ENCODE assay signal across 1 cellular context in the genomic region with DNA sequence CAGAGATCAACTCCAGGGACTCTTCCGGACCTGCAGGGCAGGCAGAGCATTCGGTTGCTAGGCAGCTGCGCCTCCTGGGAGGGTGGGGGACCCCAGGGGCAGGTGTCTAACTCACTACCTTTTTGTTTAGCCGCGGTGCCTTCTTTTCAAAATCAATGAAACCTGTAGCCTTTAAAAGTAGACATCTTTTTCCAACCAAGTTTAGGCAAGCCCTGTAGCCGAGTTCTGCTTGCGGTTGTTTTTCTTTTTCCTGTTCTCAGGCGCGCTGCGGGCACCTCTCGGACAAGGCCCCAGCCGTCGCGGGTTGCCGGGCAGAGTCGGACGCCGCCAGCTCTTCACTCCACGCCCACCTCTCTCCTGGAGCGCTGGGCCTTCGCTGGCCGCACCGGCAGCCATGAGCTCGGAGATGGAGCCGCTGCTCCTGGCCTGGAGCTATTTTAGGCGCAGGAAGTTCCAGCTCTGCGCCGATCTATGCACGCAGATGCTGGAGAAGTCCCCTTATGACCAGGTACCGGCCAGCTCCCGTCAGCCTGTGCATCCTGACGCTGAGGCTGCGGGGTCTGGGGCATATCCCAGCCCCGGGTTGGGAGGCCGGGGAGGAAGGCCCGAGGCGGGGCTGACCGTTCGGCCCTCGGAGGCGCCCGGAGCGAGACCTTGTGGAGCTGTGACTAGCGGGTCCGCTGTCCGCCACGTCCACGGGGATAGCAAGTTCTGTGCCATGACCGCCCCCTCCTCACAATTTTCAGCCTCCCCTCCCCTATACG.
TF ChIP-seq lines count a peak whose summit lies in the region.

A gene (plus strand): TSS at position 338 of the 764 bp plus-strand sequence. CDS start 57 bp downstream, at position 395.

TF ChIP-seq in HepG2, 621 proteins besides CTCF, POLR2A, EP300 and RAD21 (continued from another document and continues in another):
- TF ChIP-seq, protein P1, sequence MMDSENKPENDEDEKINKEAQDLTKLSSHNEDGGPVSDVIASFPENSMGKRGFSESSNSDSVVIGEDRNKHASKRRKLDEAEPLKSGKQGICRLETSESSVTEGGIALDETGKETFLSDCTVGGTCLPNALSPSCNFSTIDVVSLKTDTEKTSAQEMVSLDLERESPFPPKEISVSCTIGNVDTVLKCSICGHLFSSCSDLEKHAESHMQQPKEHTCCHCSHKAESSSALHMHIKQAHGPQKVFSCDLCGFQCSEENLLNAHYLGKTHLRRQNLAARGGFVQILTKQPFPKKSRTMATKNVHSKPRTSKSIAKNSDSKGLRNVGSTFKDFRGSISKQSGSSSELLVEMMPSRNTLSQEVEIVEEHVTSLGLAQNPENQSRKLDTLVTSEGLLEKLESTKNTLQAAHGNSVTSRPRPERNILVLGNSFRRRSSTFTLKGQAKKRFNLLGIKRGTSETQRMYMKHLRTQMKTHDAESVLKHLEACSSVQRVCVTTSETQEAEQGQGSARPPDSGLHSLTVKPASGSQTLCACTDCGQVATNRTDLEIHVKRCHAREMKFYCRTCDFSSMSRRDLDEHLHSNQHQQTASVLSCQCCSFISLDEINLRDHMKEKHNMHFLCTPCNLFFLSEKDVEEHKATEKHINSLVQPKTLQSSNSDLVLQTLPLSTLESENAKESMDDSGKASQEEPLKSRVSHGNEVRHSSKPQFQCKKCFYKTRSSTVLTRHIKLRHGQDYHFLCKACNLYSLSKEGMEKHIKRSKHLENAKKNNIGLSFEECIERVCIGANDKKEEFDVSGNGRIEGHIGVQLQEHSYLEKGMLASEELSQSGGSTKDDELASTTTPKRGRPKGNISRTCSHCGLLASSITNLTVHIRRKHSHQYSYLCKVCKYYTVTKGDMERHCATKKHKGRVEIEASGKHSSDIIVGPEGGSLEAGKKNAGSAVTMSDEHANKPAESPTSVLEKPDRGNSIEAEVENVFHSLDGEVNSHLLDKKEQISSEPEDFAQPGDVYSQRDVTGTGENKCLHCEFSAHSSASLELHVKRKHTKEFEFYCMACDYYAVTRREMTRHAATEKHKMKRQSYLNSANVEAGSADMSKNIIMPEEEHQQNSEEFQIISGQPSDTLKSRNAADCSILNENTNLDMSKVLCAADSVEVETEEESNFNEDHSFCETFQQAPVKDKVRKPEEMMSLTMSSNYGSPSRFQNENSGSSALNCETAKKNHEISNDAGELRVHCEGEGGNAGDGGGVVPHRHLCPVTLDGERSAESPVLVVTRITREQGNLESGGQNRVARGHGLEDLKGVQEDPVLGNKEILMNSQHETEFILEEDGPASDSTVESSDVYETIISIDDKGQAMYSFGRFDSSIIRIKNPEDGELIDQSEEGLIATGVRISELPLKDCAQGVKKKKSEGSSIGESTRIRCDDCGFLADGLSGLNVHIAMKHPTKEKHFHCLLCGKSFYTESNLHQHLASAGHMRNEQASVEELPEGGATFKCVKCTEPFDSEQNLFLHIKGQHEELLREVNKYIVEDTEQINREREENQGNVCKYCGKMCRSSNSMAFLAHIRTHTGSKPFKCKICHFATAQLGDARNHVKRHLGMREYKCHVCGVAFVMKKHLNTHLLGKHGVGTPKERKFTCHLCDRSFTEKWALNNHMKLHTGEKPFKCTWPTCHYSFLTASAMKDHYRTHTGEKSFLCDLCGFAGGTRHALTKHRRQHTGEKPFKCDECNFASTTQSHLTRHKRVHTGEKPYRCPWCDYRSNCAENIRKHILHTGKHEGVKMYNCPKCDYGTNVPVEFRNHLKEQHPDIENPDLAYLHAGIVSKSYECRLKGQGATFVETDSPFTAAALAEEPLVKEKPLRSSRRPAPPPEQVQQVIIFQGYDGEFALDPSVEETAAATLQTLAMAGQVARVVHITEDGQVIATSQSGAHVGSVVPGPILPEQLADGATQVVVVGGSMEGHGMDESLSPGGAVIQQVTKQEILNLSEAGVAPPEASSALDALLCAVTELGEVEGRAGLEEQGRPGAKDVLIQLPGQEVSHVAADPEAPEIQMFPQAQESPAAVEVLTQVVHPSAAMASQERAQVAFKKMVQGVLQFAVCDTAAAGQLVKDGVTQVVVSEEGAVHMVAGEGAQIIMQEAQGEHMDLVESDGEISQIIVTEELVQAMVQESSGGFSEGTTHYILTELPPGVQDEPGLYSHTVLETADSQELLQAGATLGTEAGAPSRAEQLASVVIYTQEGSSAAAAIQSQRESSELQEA (CRISPR knock-in tag; IDR thresholded peaks at IDR 0.05; ENCODE audit: not compliant biosample characterization), result peak; percentile 75
- TF ChIP-seq HDAC2 (CRISPR knock-in tag; IDR thresholded peaks at IDR 0.05) (peak; percentile 52), NFKBIZ (CRISPR knock-in tag; IDR thresholded peaks at IDR 0.05) (0 out of 2 replicates have a peak, but pooled peaks have one; percentile 27), SKI (IDR thresholded peaks at IDR 0.05; ENCODE audit: partially characterized antibody) (no peak), ZNF329 (CRISPR knock-in tag; IDR thresholded peaks at IDR 0.05; ENCODE audit: low read depth) (0 out of 2 replicates have a peak, but pooled peaks have one; percentile 39), ETV6 (CRISPR knock-in tag; conservative IDR thresholded peaks at IDR 0.05) (peak; percentile 60; the same call in 1 of the 2 replicates), SMAD1 (CRISPR knock-in tag; IDR thresholded peaks at IDR 0.05; ENCODE audit: borderline replicate concordance, low read depth) (peak; percentile 83; the same call in 1 of the 2 replicates), ZSCAN22 (CRISPR knock-in tag; IDR thresholded peaks at IDR 0.05) (no peak), YEATS4 (CRISPR knock-in tag; IDR thresholded peaks at IDR 0.05; ENCODE audit: borderline replicate concordance) (peak; percentile 85; the same call in 1 of the 2 replicates), RELA (CRISPR knock-in tag; IDR thresholded peaks at IDR 0.05) (no peak), HDAC6 (IDR thresholded peaks at IDR 0.05; ENCODE audit: low read depth, low read length) (peak; percentile 97; the same call in 1 of the 2 replicates), FOXA1 (IDR thresholded peaks at IDR 0.05) (no peak), FOXA1 (CRISPR knock-in tag; IDR thresholded peaks at IDR 0.05) (0 out of 2 replicates have a peak, but pooled peaks have one; percentile 11), AKAP8 (CRISPR knock-in tag; IDR thresholded peaks at IDR 0.05) (no peak), ZNF768 (CRISPR knock-in tag; IDR thresholded peaks at IDR 0.05) (peak; percentile 69; the same call in 1 of the 2 replicates), ZFP41 (CRISPR knock-in tag; IDR thresholded peaks at IDR 0.05; ENCODE audit: borderline replicate concordance) (no peak), ZSCAN12 (CRISPR knock-in tag; IDR thresholded peaks at IDR 0.05) (no peak), NRL (CRISPR knock-in tag; IDR thresholded peaks at IDR 0.05; ENCODE audit: borderline replicate concordance) (peak; percentile 91; the same call in 1 of the 2 replicates)
- TF ChIP-seq, protein P2, sequence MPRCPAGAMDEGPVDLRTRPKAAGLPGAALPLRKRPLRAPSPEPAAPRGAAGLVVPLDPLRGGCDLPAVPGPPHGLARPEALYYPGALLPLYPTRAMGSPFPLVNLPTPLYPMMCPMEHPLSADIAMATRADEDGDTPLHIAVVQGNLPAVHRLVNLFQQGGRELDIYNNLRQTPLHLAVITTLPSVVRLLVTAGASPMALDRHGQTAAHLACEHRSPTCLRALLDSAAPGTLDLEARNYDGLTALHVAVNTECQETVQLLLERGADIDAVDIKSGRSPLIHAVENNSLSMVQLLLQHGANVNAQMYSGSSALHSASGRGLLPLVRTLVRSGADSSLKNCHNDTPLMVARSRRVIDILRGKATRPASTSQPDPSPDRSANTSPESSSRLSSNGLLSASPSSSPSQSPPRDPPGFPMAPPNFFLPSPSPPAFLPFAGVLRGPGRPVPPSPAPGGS (CRISPR knock-in tag; IDR thresholded peaks at IDR 0.05), result peak; percentile 70
- TF ChIP-seq, protein P3, sequence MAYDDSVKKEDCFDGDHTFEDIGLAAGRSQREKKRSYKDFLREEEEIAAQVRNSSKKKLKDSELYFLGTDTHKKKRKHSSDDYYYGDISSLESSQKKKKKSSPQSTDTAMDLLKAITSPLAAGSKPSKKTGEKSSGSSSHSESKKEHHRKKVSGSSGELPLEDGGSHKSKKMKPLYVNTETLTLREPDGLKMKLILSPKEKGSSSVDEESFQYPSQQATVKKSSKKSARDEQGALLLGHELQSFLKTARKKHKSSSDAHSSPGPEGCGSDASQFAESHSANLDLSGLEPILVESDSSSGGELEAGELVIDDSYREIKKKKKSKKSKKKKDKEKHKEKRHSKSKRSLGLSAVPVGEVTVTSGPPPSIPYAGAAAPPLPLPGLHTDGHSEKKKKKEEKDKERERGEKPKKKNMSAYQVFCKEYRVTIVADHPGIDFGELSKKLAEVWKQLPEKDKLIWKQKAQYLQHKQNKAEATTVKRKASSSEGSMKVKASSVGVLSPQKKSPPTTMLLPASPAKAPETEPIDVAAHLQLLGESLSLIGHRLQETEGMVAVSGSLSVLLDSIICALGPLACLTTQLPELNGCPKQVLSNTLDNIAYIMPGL (CRISPR knock-in tag; IDR thresholded peaks at IDR 0.05; ENCODE audit: borderline replicate concordance in 1 of 2, low read depth in 1 of 2), result peak; percentile 59 to 83; a peak in 3 of 4 replicates
- TF ChIP-seq, protein P4, sequence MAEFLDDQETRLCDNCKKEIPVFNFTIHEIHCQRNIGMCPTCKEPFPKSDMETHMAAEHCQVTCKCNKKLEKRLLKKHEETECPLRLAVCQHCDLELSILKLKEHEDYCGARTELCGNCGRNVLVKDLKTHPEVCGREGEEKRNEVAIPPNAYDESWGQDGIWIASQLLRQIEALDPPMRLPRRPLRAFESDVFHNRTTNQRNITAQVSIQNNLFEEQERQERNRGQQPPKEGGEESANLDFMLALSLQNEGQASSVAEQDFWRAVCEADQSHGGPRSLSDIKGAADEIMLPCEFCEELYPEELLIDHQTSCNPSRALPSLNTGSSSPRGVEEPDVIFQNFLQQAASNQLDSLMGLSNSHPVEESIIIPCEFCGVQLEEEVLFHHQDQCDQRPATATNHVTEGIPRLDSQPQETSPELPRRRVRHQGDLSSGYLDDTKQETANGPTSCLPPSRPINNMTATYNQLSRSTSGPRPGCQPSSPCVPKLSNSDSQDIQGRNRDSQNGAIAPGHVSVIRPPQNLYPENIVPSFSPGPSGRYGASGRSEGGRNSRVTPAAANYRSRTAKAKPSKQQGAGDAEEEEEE (CRISPR knock-in tag; IDR thresholded peaks at IDR 0.05; ENCODE audit: borderline replicate concordance), result no peak
- TF ChIP-seq, protein P5, sequence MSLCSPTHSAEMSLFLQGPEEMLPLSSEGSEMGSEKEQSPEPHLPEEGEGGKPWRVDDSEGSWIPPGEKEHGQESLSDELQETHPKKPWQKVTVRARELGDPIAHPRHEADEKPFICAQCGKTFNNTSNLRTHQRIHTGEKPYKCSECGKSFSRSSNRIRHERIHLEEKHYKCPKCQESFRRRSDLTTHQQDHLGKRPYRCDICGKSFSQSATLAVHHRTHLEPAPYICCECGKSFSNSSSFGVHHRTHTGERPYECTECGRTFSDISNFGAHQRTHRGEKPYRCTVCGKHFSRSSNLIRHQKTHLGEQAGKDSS (CRISPR knock-in tag; IDR thresholded peaks at IDR 0.05; ENCODE audit: borderline replicate concordance, low read depth), result no peak; the same call in 1 of the 2 replicates
- TF ChIP-seq, protein P6, sequence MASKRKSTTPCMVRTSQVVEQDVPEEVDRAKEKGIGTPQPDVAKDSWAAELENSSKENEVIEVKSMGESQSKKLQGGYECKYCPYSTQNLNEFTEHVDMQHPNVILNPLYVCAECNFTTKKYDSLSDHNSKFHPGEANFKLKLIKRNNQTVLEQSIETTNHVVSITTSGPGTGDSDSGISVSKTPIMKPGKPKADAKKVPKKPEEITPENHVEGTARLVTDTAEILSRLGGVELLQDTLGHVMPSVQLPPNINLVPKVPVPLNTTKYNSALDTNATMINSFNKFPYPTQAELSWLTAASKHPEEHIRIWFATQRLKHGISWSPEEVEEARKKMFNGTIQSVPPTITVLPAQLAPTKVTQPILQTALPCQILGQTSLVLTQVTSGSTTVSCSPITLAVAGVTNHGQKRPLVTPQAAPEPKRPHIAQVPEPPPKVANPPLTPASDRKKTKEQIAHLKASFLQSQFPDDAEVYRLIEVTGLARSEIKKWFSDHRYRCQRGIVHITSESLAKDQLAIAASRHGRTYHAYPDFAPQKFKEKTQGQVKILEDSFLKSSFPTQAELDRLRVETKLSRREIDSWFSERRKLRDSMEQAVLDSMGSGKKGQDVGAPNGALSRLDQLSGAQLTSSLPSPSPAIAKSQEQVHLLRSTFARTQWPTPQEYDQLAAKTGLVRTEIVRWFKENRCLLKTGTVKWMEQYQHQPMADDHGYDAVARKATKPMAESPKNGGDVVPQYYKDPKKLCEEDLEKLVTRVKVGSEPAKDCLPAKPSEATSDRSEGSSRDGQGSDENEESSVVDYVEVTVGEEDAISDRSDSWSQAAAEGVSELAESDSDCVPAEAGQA (IDR thresholded peaks at IDR 0.05; ENCODE audit: low read depth), result no peak
- TF ChIP-seq, protein P6 (CRISPR knock-in tag; IDR thresholded peaks at IDR 0.05; ENCODE audit: borderline replicate concordance), result no peak
- TF ChIP-seq, protein P7, sequence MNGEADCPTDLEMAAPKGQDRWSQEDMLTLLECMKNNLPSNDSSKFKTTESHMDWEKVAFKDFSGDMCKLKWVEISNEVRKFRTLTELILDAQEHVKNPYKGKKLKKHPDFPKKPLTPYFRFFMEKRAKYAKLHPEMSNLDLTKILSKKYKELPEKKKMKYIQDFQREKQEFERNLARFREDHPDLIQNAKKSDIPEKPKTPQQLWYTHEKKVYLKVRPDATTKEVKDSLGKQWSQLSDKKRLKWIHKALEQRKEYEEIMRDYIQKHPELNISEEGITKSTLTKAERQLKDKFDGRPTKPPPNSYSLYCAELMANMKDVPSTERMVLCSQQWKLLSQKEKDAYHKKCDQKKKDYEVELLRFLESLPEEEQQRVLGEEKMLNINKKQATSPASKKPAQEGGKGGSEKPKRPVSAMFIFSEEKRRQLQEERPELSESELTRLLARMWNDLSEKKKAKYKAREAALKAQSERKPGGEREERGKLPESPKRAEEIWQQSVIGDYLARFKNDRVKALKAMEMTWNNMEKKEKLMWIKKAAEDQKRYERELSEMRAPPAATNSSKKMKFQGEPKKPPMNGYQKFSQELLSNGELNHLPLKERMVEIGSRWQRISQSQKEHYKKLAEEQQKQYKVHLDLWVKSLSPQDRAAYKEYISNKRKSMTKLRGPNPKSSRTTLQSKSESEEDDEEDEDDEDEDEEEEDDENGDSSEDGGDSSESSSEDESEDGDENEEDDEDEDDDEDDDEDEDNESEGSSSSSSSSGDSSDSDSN (CRISPR knock-in tag; IDR thresholded peaks at IDR 0.05), result peak; percentile 99
